ENCODE assay signal across 13 cellular contexts in the genomic region with DNA sequence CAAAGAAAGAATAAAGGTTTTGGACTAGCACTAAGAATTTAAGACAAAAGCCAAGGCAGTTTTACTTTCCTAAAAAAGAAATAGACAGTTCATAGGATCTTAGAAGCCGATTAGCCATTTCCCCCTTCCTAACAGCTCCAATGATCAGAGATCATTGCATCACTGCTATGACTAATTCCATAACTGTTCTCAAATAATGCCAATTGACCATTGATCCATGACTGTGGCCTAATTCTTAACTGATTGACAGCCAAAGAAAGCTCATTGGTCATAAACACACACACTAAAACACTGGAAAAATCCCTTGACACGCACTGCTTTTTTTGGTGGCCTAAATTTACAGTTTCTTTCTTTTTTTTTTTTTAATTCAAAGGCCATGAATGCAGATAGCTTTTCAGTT.
A peak's percentile ranks its signal among the peaks of the same experiment; 100 is the strongest.
DNase-seq lines count a peak whose midpoint lies in the region; ATAC-seq and TF ChIP-seq lines count a peak whose summit lies in the region.
"Had no signal": no experiment of that assay in that cellular context is flagged by ENCODE, and none has a peak within 500 bp of the region (broad histone marks: within the 10 kb centered on the region; RNA-seq: fewer than 3 reads in every experiment).

No MANE protein-coding gene starts in this region.

- H3K4me1 Mint-ChIP-seq in activated naive CD8-positive, alpha-beta T cell treated with anti-CD3 and anti-CD28 coated beads, Interleukin-2, amount 10 ng/mL, durations not matched to agents 7 days and 5 days, result peaks cover 48% of the 10 kb centered on the region
- H3K4me1 Mint-ChIP-seq: B cell, IgD-negative memory B cell had no signal

- H3K36me3 ChIP-seq in heart right ventricle (no peaks in the 10 kb centered on the region), upper lobe of right lung (no peaks in the 10 kb centered on the region)
- H3K36me3 ChIP-seq: ovary had no signal

- H3K4me3 Mint-ChIP-seq in activated naive CD8-positive, alpha-beta T cell treated with anti-CD3 and anti-CD28 coated beads, Interleukin-2, amount 10 ng/mL, durations not matched to agents 7 days and 5 days, result peak overlapping the region; percentile 58
- H3K4me3 Mint-ChIP-seq: B cell, IgD-negative memory B cell had no signal

- H3K9me3 ChIP-seq in heart right ventricle (no peaks in the 10 kb centered on the region), right cardiac atrium (ENCODE audit: control insufficient read depth, low read length) (no peaks in the 10 kb centered on the region), upper lobe of right lung (no peaks in the 10 kb centered on the region)
- H3K9me3 ChIP-seq: ovary had no signal

- H3K4me1 ChIP-seq in heart right ventricle (peaks cover 0 to 14% (median 5%) of the 10 kb centered on the region in 9 donors), right cardiac atrium (ENCODE audit: control insufficient read depth, insufficient read depth, low read length) (no peaks in the 10 kb centered on the region), upper lobe of right lung (no peaks in the 10 kb centered on the region)

- H3K4me3 ChIP-seq in heart right ventricle, result no peak overlapping the region
- H3K4me3 ChIP-seq in right cardiac atrium (ENCODE audit: low read length), result no peak overlapping the region
- no peak overlapping the region for H3K4me3 ChIP-seq in upper lobe of right lung
- H3K4me3 ChIP-seq: ovary had no signal

- TF ChIP-seq CTCF in heart right ventricle (IDR thresholded peaks at IDR 0.05) (no peak), upper lobe of right lung (IDR thresholded peaks at IDR 0.05) (no peak)

- H3K36me3 Mint-ChIP-seq in activated naive CD8-positive, alpha-beta T cell treated with anti-CD3 and anti-CD28 coated beads, Interleukin-2, amount 10 ng/mL, durations not matched to agents 7 days and 5 days, result peaks cover 35% of the 10 kb centered on the region

- POLR2A ChIA-PET in activated naive CD8-positive, alpha-beta T cell treated with anti-CD3 and anti-CD28 coated beads, Interleukin-2, amount 10 ng/mL, durations not matched to agents 7 days and 5 days (lab: Charles Lee), result interaction anchor here (0.7 to 2.5 kb wide), 7 partner anchors 9 to 345 kb away, joined by 3 to 9 read pairs (median 3); partner anchors contain the start of gene ACVR2A

- ATAC-seq in heart right ventricle (no peak), right cardiac atrium (no peak), HG02943 (IDR thresholded peaks at IDR 0.05; ENCODE audit: low read depth, unreplicated experiment) (peak; percentile 56), upper lobe of right lung (no peak), GM19455 (IDR thresholded peaks at IDR 0.05; ENCODE audit: unreplicated experiment) (no peak)
- ATAC-seq in activated naive CD8-positive, alpha-beta T cell treated with anti-CD3 and anti-CD28 coated beads, Interleukin-2, amount 10 ng/mL, durations not matched to agents 7 days and 5 days (ENCODE audit: low read depth), result no peak

- H3K27ac ChIP-seq in heart right ventricle (peak overlapping the region in 6 of 10 donors; percentile 15 to 76 (median 48)), right cardiac atrium (ENCODE audit: low read length) (no peak overlapping the region), upper lobe of right lung (no peak overlapping the region)
- H3K27ac ChIP-seq: epithelial cell of prostate, ovary had no signal

- no peaks in the 10 kb centered on the region for H3K27me3 ChIP-seq in heart right ventricle
- no peaks in the 10 kb centered on the region for H3K27me3 ChIP-seq in right cardiac atrium (ENCODE audit: control insufficient read depth, insufficient read depth)
- H3K27me3 ChIP-seq in upper lobe of right lung, result no peaks in the 10 kb centered on the region
- H3K27me3 ChIP-seq: ovary had no signal

- peaks cover 14% of the 10 kb centered on the region for H3K9me3 Mint-ChIP-seq in activated naive CD8-positive, alpha-beta T cell treated with anti-CD3 and anti-CD28 coated beads, Interleukin-2, amount 10 ng/mL, durations not matched to agents 7 days and 5 days
- H3K9me3 Mint-ChIP-seq: IgD-negative memory B cell had no signal

- H3K27me3 Mint-ChIP-seq in activated naive CD8-positive, alpha-beta T cell treated with anti-CD3 and anti-CD28 coated beads, Interleukin-2, amount 10 ng/mL, durations not matched to agents 7 days and 5 days, result no peaks in the 10 kb centered on the region

- DNase-seq in heart right ventricle (no peak), right cardiac atrium (no peak), upper lobe of right lung (no peak), NK-92 (lab: John Stamatoyannopoulos, UW; ENCODE audit: unreplicated experiment) (no peak)
- DNase-seq in activated naive CD8-positive, alpha-beta T cell treated with anti-CD3 and anti-CD28 coated beads, Interleukin-2, amount 10 ng/mL, durations not matched to agents 7 days and 5 days, result no peak
- no peak for DNase-seq in stimulated activated CD8-positive, alpha-beta memory T cell treated with anti-CD3 and anti-CD28 coated beads, Interleukin-4, amount 100 ng/mL, for 48 hours
- DNase-seq: H7, ovary had no signal

- peak overlapping the region; percentile 95 for H3K27ac Mint-ChIP-seq in activated naive CD8-positive, alpha-beta T cell treated with anti-CD3 and anti-CD28 coated beads, Interleukin-2, amount 10 ng/mL, durations not matched to agents 7 days and 5 days
- H3K27ac Mint-ChIP-seq: B cell, IgD-negative memory B cell had no signal

- 58 to 75% methylated on average over 2 of the region's 2 CpGs for WGBS in heart right ventricle, 2 donors
- WGBS in right cardiac atrium, result 73% methylated on average over 2 of the region's 2 CpGs

- intact Hi-C loops in heart right ventricle (cut with DNase I), result loop anchor here in 1 of 10 donors (5.0 kb wide), 1 partner anchor 53 kb away; no protein-coding TSS in a partner anchor
- intact Hi-C loops in right cardiac atrium (cut with DNase I), result no loop called here
- intact Hi-C loops in upper lobe of right lung (cut with DNase I), result no loop called here

Comparison
In these comparisons a context has a peak if more than half of its experiments do, and no peak if none do; other contexts are left out.
1. H3K27ac ChIP-seq: peak in heart right ventricle (6 of 10); none in right cardiac atrium (single experiment) and upper lobe of right lung (single experiment).